ENCODE assay signal across 1 cellular context in genomic region chr9:90025816-90026215, GRCh38.
TF ChIP-seq lines count a peak whose summit lies in the region.

No MANE protein-coding gene starts in this region.

TF ChIP-seq in WTC11, 78 proteins besides CTCF, POLR2A, EP300 and RAD21 (continued from another document):
- TF ChIP-seq ZNF532 (CRISPR knock-in tag; IDR thresholded peaks at IDR 0.05; ENCODE audit: borderline replicate concordance) = no peak
- TF ChIP-seq AFF4 (CRISPR knock-in tag; IDR thresholded peaks at IDR 0.05; ENCODE audit: borderline replicate concordance) = no peak
- TF ChIP-seq TEAD4 (CRISPR knock-in tag; IDR thresholded peaks at IDR 0.05) = no peak
- TF ChIP-seq HMGA2 (CRISPR knock-in tag; IDR thresholded peaks at IDR 0.05) = no peak
- no peak for TF ChIP-seq ZBTB21 (CRISPR knock-in tag; IDR thresholded peaks at IDR 0.05; ENCODE audit: borderline replicate concordance)
